In the genomic region with DNA sequence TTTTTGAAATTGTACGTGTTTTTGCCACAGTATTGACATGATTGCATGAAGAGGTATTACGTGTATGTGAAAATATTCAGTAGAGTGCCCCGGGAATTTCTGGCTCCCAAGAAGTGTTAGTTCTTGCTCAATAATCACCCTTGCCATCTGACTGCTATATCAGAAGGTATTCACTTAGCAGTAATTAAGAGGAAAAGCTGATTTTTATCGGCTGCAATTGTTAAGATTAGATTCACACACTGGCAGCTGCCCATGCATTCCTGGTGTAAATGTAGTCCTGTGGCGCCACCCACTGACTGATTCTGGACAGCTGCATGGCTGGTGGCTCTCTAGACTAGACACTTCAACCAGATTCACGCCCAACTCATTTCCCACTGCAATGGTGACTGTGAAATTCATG, we compare ENCODE assay signal across 1 cellular context.
TF ChIP-seq lines count a peak whose summit lies in the region.

No MANE protein-coding gene starts in this region.

TF ChIP-seq in K562, 482 proteins besides CTCF, POLR2A, EP300 and RAD21 (continued from another document):
- TF ChIP-seq ZNF277 (CRISPR knock-in tag; IDR thresholded peaks at IDR 0.05; ENCODE audit: borderline replicate concordance) (no peak), ARID1B (IDR thresholded peaks at IDR 0.05) (no peak), HNRNPL (IDR thresholded peaks at IDR 0.05; ENCODE audit: low read depth, low read length) (no peak), ZC3H8 (IDR thresholded peaks at IDR 0.05) (no peak), ZBTB1 (CRISPR knock-in tag; IDR thresholded peaks at IDR 0.05; ENCODE audit: borderline replicate concordance, low read depth) (no peak), MCM7 (IDR thresholded peaks at IDR 0.05) (no peak), ARNT (IDR thresholded peaks at IDR 0.05) (no peak), FOSL1 (tag; conservative IDR thresholded peaks at IDR 0.05) (no peak)
- TF ChIP-seq, protein P1, sequence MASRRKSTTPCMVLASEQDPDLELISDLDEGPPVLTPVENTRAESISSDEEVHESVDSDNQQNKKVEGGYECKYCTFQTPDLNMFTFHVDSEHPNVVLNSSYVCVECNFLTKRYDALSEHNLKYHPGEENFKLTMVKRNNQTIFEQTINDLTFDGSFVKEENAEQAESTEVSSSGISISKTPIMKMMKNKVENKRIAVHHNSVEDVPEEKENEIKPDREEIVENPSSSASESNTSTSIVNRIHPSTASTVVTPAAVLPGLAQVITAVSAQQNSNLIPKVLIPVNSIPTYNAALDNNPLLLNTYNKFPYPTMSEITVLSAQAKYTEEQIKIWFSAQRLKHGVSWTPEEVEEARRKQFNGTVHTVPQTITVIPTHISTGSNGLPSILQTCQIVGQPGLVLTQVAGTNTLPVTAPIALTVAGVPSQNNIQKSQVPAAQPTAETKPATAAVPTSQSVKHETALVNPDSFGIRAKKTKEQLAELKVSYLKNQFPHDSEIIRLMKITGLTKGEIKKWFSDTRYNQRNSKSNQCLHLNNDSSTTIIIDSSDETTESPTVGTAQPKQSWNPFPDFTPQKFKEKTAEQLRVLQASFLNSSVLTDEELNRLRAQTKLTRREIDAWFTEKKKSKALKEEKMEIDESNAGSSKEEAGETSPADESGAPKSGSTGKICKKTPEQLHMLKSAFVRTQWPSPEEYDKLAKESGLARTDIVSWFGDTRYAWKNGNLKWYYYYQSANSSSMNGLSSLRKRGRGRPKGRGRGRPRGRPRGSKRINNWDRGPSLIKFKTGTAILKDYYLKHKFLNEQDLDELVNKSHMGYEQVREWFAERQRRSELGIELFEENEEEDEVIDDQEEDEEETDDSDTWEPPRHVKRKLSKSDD (conservative IDR thresholded peaks at IDR 0.05; ENCODE audit: low read length) = no peak
- TF ChIP-seq, protein P2, sequence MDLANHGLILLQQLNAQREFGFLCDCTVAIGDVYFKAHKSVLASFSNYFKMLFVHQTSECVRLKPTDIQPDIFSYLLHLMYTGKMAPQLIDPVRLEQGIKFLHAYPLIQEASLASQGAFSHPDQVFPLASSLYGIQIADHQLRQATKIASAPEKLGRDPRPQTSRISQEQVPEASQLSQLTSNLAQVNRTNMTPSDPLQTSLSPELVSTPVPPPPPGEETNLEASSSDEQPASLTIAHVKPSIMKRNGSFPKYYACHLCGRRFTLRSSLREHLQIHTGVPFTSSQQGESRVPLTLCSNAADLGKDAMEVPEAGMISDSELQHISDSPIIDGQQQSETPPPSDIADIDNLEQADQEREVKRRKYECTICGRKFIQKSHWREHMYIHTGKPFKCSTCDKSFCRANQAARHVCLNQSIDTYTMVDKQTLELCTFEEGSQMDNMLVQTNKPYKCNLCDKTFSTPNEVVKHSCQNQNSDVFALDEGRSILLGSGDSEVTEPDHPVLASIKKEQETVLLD (IDR thresholded peaks at IDR 0.05) = no peak
TF ChIP-seq in K562: peak in this region for 0.
